ENCODE assay signal across 16 cellular contexts in genomic region chr3:69770976-69771634, GRCh38. TPM values are rescaled to one million over a fixed set of nuclear protein-coding genes. Genes with fewer than 3 reads are reported as not detected.
DNase-seq lines count a peak whose midpoint lies in the region; ATAC-seq, FAIRE-seq and TF ChIP-seq lines count a peak whose summit lies in the region.
"Had no signal": no experiment of that assay in that cellular context is flagged by ENCODE, and none has a peak within 500 bp of the region (broad histone marks: within the 10 kb centered on the region; RNA-seq: fewer than 3 reads in every experiment).

No MANE protein-coding gene starts in this region.

- no peak overlapping the region for H3K9ac ChIP-seq in kidney (ENCODE audit: low read length in 2 of 2)

- no peak for TF ChIP-seq CTCF in left ventricle myocardium inferior (IDR thresholded peaks at IDR 0.05; ENCODE audit: borderline replicate concordance)
- TF ChIP-seq CTCF in VCaP (conservative IDR thresholded peaks at IDR 0.05) = no peak
- TF ChIP-seq CTCF in kidney (IDR thresholded peaks at IDR 0.05; ENCODE audit: borderline replicate concordance, extremely low read depth, insufficient read depth) = no peak
- no peak for TF ChIP-seq CTCF in upper lobe of right lung (IDR thresholded peaks at IDR 0.05)

- H3K27ac ChIP-seq in left ventricle myocardium inferior (replicated peaks) = peak overlapping the region; percentile 76
- H3K27ac ChIP-seq in VCaP = peak overlapping the region; percentile 93
- H3K27ac ChIP-seq in kidney (ENCODE audit: low read depth in 2 of 2, low read length in 2 of 2) = peak overlapping the region; percentile 7 to 82
- peak overlapping the region; percentile 2 for H3K27ac ChIP-seq in upper lobe of right lung
- H3K27ac ChIP-seq: suprapubic skin had no signal

- ATAC-seq in Right ventricle myocardium superior (ENCODE audit: poor library complexity) = no peak
- ATAC-seq in upper lobe of right lung = no peak
- ATAC-seq in GM21526 (IDR thresholded peaks at IDR 0.05; ENCODE audit: low FRiP score, unreplicated experiment) = no peak
- ATAC-seq in GM19395 (IDR thresholded peaks at IDR 0.05; ENCODE audit: unreplicated experiment) = no peak
- ATAC-seq: T-cell had no signal

- H3K4me1 ChIP-seq in left ventricle myocardium inferior = peaks cover 91% of the 10 kb centered on the region
- H3K4me1 ChIP-seq in kidney (ENCODE audit: control insufficient read depth in 1 of 2, insufficient read depth in 1 of 2, low read depth in 1 of 2, low read length in 2 of 2) = peaks cover 22 to 30% of the 10 kb centered on the region in 2 donors
- peaks cover 7% of the 10 kb centered on the region for H3K4me1 ChIP-seq in upper lobe of right lung

- DNase-seq in left ventricle myocardium inferior (no peak), Right ventricle myocardium superior (no peak), kidney (no peak), upper lobe of right lung (no peak), DMS 273 (lab: John Stamatoyannopoulos, UW; ENCODE audit: unreplicated experiment) (no peak)
- DNase-seq: activated CD4-positive, CD25-positive, alpha-beta regulatory T cell; activated naive CD4-positive, alpha-beta T cell treated with Interleukin-2 at 50 U/mL for 16 hours; heart right ventricle; NCI-H1105; NCI-H345; occipital lobe; T-cell had no signal

- peak; percentile 11 for FAIRE-seq in kidney (lab: Jason Lieb, UNC)

- H3K9me3 ChIP-seq in left ventricle myocardium inferior (replicated peaks) (no peaks in the 10 kb centered on the region), kidney (ENCODE audit: control insufficient read depth in 1 of 2, low read length in 2 of 2) (no peaks in the 10 kb centered on the region), upper lobe of right lung (no peaks in the 10 kb centered on the region)
- H3K9me3 ChIP-seq: heart right ventricle, suprapubic skin had no signal

- intact Hi-C loops in left ventricle myocardium inferior (cut with micrococcal nuclease) (no loop called here), Right ventricle myocardium superior (cut with DNase I) (no loop called here), kidney (cut with DNase I) (no loop called here), upper lobe of right lung (cut with DNase I) (no loop called here)

- no peaks in the 10 kb centered on the region for H3K27me3 ChIP-seq in left ventricle myocardium inferior (ENCODE audit: low read depth)
- H3K27me3 ChIP-seq in upper lobe of right lung = no peaks in the 10 kb centered on the region
- H3K27me3 ChIP-seq: heart right ventricle, suprapubic skin had no signal

- no peak overlapping the region for H3K4me3 ChIP-seq in left ventricle myocardium inferior
- H3K4me3 ChIP-seq in kidney (ENCODE audit: low read length in 2 of 2) = peak overlapping the region in 1 of 2 donors; percentile 3
- H3K4me3 ChIP-seq in upper lobe of right lung = no peak overlapping the region
- H3K4me3 ChIP-seq: heart right ventricle, suprapubic skin had no signal

- H3K36me3 ChIP-seq in left ventricle myocardium inferior (no peaks in the 10 kb centered on the region), kidney (ENCODE audit: control insufficient read depth in 1 of 2, insufficient read depth in 2 of 2, low read length in 2 of 2) (no peaks in the 10 kb centered on the region), upper lobe of right lung (no peaks in the 10 kb centered on the region)
- H3K36me3 ChIP-seq: heart right ventricle, suprapubic skin had no signal

RNA-seq across cellular contexts. Expression of gene MITF, which starts 31.8 kb away (rescaled TPM):
- total RNA-seq in left ventricle myocardium inferior = 81.9 TPM
- 65.5 TPM for total RNA-seq in Right ventricle myocardium superior
- total RNA-seq in kidney = 52.6 TPM
- 14.1 TPM for polyA plus RNA-seq in kidney (ENCODE audit: insufficient read depth, low read depth, low replicate concordance)
- total RNA-seq in upper lobe of right lung = 29.5 TPM

Comparison
In these comparisons a context has a peak if more than half of its experiments do, and no peak if none do; other contexts are left out.
1. H3K27ac ChIP-seq: peak in every context shown above with its lines; median percentile 93 in VCaP; 76 in left ventricle myocardium inferior; 44 in kidney; 2 in upper lobe of right lung.